9 cellular contexts compared by ENCODE assay signal in genomic region chr7:45872116-45873034, GRCh38. TPM values are rescaled to one million over a fixed set of nuclear protein-coding genes. Genes with fewer than 3 reads are reported as not detected.
A peak's percentile ranks its signal among the peaks of the same experiment; 100 is the strongest.
DNase-seq lines count a peak whose midpoint lies in the region; ATAC-seq, FAIRE-seq and TF ChIP-seq lines count a peak whose summit lies in the region.
"Had no signal": no experiment of that assay in that cellular context is flagged by ENCODE, and none has a peak within 500 bp of the region (broad histone marks: within the 10 kb centered on the region; RNA-seq: fewer than 3 reads in every experiment).

No MANE protein-coding gene starts in this region.

- POLR2A ChIA-PET in GM12878 (lab: Charles Lee): no interaction called here
- POLR2A ChIA-PET in activated CD8-positive, alpha-beta T cell treated with anti-CD3 and anti-CD28 coated beads, Interleukin-2, amount 10 ng/mL, durations not matched to agents 7 days and 5 days (lab: Charles Lee): no interaction called here

- no peak overlapping the region for H3K9ac ChIP-seq in GM12878 (ENCODE audit: control insufficient read depth, insufficient read depth, low read length)

- no peaks in the 10 kb centered on the region for H3K79me2 ChIP-seq in GM12878 (ENCODE audit: control insufficient read depth, insufficient read depth, low read length)

- CTCF ChIA-PET in GM12878 (lab: Yijun Ruan, JAX): interaction anchor here (0.5 to 1.7 kb wide), 8 partner anchors 10 to 1219 kb away, joined by 3 to 5 read pairs (median 3); no protein-coding TSS in a partner anchor
- CTCF ChIA-PET in activated CD8-positive, alpha-beta T cell treated with anti-CD3 and anti-CD28 coated beads, Interleukin-2, amount 10 ng/mL, durations not matched to agents 7 days and 5 days (lab: Charles Lee): no interaction called here

- no peak overlapping the region for H3K4me3 ChIP-seq in GM12878
- H3K4me3 ChIP-seq: psoas muscle had no signal

- RAD21 ChIA-PET in GM12878 (lab: Charles Lee; ENCODE audit: unreplicated experiment): no interaction called here

- no peaks in the 10 kb centered on the region for H3K4me1 ChIP-seq in GM12878 (ENCODE audit: control insufficient read depth, insufficient read depth, low read length)
- H3K4me1 ChIP-seq: psoas muscle had no signal

- peak; percentile 46 to 70 (median 67) for TF ChIP-seq CTCF in GM12878 (IDR thresholded peaks at IDR 0.05 in 2 of 3, conservative IDR thresholded peaks at IDR 0.05 in 1 of 3; ENCODE audit: control insufficient read depth in 2 of 3, extremely low read depth in 1 of 3, insufficient read depth in 1 of 3, low read depth in 3 of 3, low read length in 3 of 3)

- no peaks in the 10 kb centered on the region for H4K20me1 ChIP-seq in GM12878 (ENCODE audit: control insufficient read depth, insufficient read depth)

- no peak overlapping the region for H3K4me2 ChIP-seq in GM12878 (ENCODE audit: control insufficient read depth, insufficient read depth)

- TF ChIP-seq RAD21 in Ishikawa (IDR thresholded peaks at IDR 0.05; ENCODE audit: low read depth) (peak; percentile 59), GM12878 (IDR thresholded peaks at IDR 0.05; ENCODE audit: insufficient read depth, low read depth, low read length) (0 out of 2 replicates have a peak, but pooled peaks have one; percentile 12)

- ATAC-seq in GM12878: peak; percentile 67
- ATAC-seq in HG03135 (IDR thresholded peaks at IDR 0.05; ENCODE audit: unreplicated experiment): no peak
- ATAC-seq in activated CD8-positive, alpha-beta T cell treated with anti-CD3 and anti-CD28 coated beads, Interleukin-2, amount 10 ng/mL, durations not matched to agents 7 days and 5 days: no peak
- ATAC-seq: psoas muscle had no signal

- TF ChIP-seq POLR2A in GM12878 (IDR thresholded peaks at IDR 0.05; ENCODE audit: low read depth, low read length): no peak

- H3K4me3 Mint-ChIP-seq in activated CD8-positive, alpha-beta T cell treated with anti-CD3 and anti-CD28 coated beads, Interleukin-2, amount 10 ng/mL, durations not matched to agents 7 days and 5 days: no peak overlapping the region

- H3K9me3 Mint-ChIP-seq in activated CD8-positive, alpha-beta T cell treated with anti-CD3 and anti-CD28 coated beads, Interleukin-2, amount 10 ng/mL, durations not matched to agents 7 days and 5 days (ENCODE audit: insufficient read depth): no peaks in the 10 kb centered on the region

- intact Hi-C loops in GM12878 (cut with micrococcal nuclease; ENCODE audit: unreplicated experiment): no loop called here

- no peak overlapping the region for H3K27ac ChIP-seq in GM12878 (ENCODE audit: control insufficient read depth, insufficient read depth)
- H3K27ac ChIP-seq: psoas muscle had no signal

- no peak for TF ChIP-seq EP300 in Ishikawa (IDR thresholded peaks at IDR 0.05; ENCODE audit: borderline replicate concordance)
- TF ChIP-seq EP300 in GM12878 (IDR thresholded peaks at IDR 0.05; ENCODE audit: borderline replicate concordance in 1 of 2, control insufficient read depth in 1 of 2, low read depth in 2 of 2, low read length in 2 of 2): no peak

- FAIRE-seq in GM12878 (lab: Jason Lieb, UNC): no peak

- H3K9me3 ChIP-seq in GM12878 (replicated peaks; ENCODE audit: control insufficient read depth, insufficient read depth, low read length): no peaks in the 10 kb centered on the region
- H3K9me3 ChIP-seq: psoas muscle had no signal

- H2AFZ ChIP-seq in GM12878 (ENCODE audit: control insufficient read depth, low read depth, low read length): no peak overlapping the region

- SMC1A ChIA-PET in GM12878 (lab: Charles Lee; ENCODE audit: uncharacterized antibody, unreplicated experiment): interaction anchor here (1.3 kb wide), 1 partner anchor 1308 kb away, joined by 4 read pairs; no protein-coding TSS in a partner anchor

- no peaks in the 10 kb centered on the region for H3K4me1 Mint-ChIP-seq in activated CD8-positive, alpha-beta T cell treated with anti-CD3 and anti-CD28 coated beads, Interleukin-2, amount 10 ng/mL, durations not matched to agents 7 days and 5 days (ENCODE audit: low read depth)

- 7% methylated on average over 10 of the region's 10 CpGs for WGBS in GM12878 (ENCODE audit: insufficient coverage, insufficient replicate concordance, low lambda C conversion rate, missing lambda C conversion rate)

- DNase-seq in ELR (ENCODE audit: low read depth) (peak; percentile 44), GM12878 (ENCODE audit: low read depth, low spot score) (no peak), lung microvascular endothelial cell (ENCODE audit: low read depth in 2 of 2) (peak; percentile 15 to 35)
- no peak for DNase-seq in stimulated activated CD4-positive, alpha-beta T cell treated with anti-CD3 and anti-CD28 coated beads, Interleukin-12 subunit alpha, Interleukin-12 subunit beta, amount 100 ng/mL, for 4 hours
- DNase-seq in activated CD8-positive, alpha-beta memory T cell treated with anti-CD3 and anti-CD28 coated beads, Interleukin-2, amount 50 U/mL, for 4 hours: no peak
- no peak for DNase-seq in activated CD8-positive, alpha-beta T cell treated with anti-CD3 and anti-CD28 coated beads, Interleukin-2, amount 10 ng/mL, durations not matched to agents 7 days and 5 days
- DNase-seq: psoas muscle had no signal

- H3K27me3 Mint-ChIP-seq in activated CD8-positive, alpha-beta T cell treated with anti-CD3 and anti-CD28 coated beads, Interleukin-2, amount 10 ng/mL, durations not matched to agents 7 days and 5 days (ENCODE audit: low read depth): peaks cover 10% of the 10 kb centered on the region

- BruUV-seq in GM12878 (replicated peaks; lab: Mats Ljungman, UMichigan): no TSS peak

- H3K36me3 ChIP-seq in GM12878 (ENCODE audit: control insufficient read depth in 2 of 2, insufficient read depth in 2 of 2, low read length in 1 of 2): no peaks in the 10 kb centered on the region

- H3K36me3 Mint-ChIP-seq in activated CD8-positive, alpha-beta T cell treated with anti-CD3 and anti-CD28 coated beads, Interleukin-2, amount 10 ng/mL, durations not matched to agents 7 days and 5 days (ENCODE audit: low read depth): no peaks in the 10 kb centered on the region

- no peaks in the 10 kb centered on the region; a peak in 1 of 4 replicates for H3K27me3 ChIP-seq in GM12878 (replicated peaks in 1 of 2; ENCODE audit: control insufficient read depth in 2 of 2, insufficient read depth in 2 of 2, low read length in 1 of 2)

- H3K27ac Mint-ChIP-seq in activated CD8-positive, alpha-beta T cell treated with anti-CD3 and anti-CD28 coated beads, Interleukin-2, amount 10 ng/mL, durations not matched to agents 7 days and 5 days: no peak overlapping the region

- in situ Hi-C loops in GM12878 (cut with MboI): loop anchor here (25.0 kb wide), 1 partner anchor 710 kb away; the partner anchor contains the start of gene RAMP3

RNA-seq across cellular contexts. Expression of gene CCDC201, which starts 0.5 kb away (rescaled TPM):
- not detected in 2 replicates for total RNA-seq in GM12878 (2013; cell fraction: nucleolus; rRNA removed)
- total RNA-seq in GM12878 (2014; rRNA removed): not detected in 2 replicates
- total RNA-seq in GM12878 (2014; rRNA removed; fragmentation: Illumina TruSeq; extraction: Trizol): not detected in 2 replicates
- not detected in 2 replicates for total RNA-seq in GM12878 (2021)
- polyA plus RNA-seq in GM12878 (2011; ENCODE audit: low read depth): not detected
- polyA plus RNA-seq in GM12878 (2011; rRNA removed): not detected in 2 replicates
- polyA plus RNA-seq in GM12878 (2011; cell fraction: cytosol; rRNA removed): not detected in 2 replicates
- polyA plus RNA-seq in GM12878 (2011; cell fraction: nucleus; rRNA removed): not detected in 2 replicates
- not detected in 2 replicates for polyA plus RNA-seq in GM12878 (2012)
- polyA plus RNA-seq in GM12878 (2014; fragmentation: Illumina TruSeq; extraction: Trizol): not detected in 2 replicates
- polyA plus RNA-seq in GM12878 (2014; fragmentation: Nextera tagmentation; extraction: Ambion mirVana): not detected
- not detected in 2 replicates for polyA plus RNA-seq in GM12878 (2014; rRNA removed)
- under 1 TPM in 1 of 2 experiments, not detected in 1; 0.10 TPM for polyA plus RNA-seq in GM12878 (2016; fragmentation: Nextera tagmentation; extraction: Ambion mirVana)
- polyA minus RNA-seq in GM12878 (2011; rRNA and poly(A)+ RNA removed): not detected in 2 replicates
- polyA minus RNA-seq in GM12878 (2011; cell fraction: cytosol; rRNA and poly(A)+ RNA removed): not detected in 2 replicates
- polyA minus RNA-seq in GM12878 (2011; cell fraction: nucleus; rRNA and poly(A)+ RNA removed): not detected in 2 replicates
- total RNA-seq in lung microvascular endothelial cell: not detected in 2 replicates
- total RNA-seq in activated CD8-positive, alpha-beta T cell treated with anti-CD3 and anti-CD28 coated beads, Interleukin-2, amount 10 ng/mL, durations not matched to agents 7 days and 5 days: not detected
- total RNA-seq: psoas muscle had no signal
- polyA plus RNA-seq: psoas muscle had no signal

RNA-seq across cellular contexts. Expression of gene IGFBP1, which starts 15.9 kb away (rescaled TPM):
- total RNA-seq in GM12878 (2013; cell fraction: nucleolus; rRNA removed): not detected in 2 replicates
- not detected in 2 replicates for total RNA-seq in GM12878 (2014; rRNA removed)
- total RNA-seq in GM12878 (2014; rRNA removed; fragmentation: Illumina TruSeq; extraction: Trizol): not detected in 2 replicates
- 0.13 and 0.29 TPM in 2 replicates for total RNA-seq in GM12878 (2021)
- not detected for polyA plus RNA-seq in GM12878 (2011; ENCODE audit: low read depth)
- polyA plus RNA-seq in GM12878 (2011; rRNA removed): not detected in 2 replicates
- not detected in 2 replicates for polyA plus RNA-seq in GM12878 (2011; cell fraction: cytosol; rRNA removed)
- not detected in 2 replicates for polyA plus RNA-seq in GM12878 (2011; cell fraction: nucleus; rRNA removed)
- polyA plus RNA-seq in GM12878 (2012): 0.07 TPM in 1 of 2 replicates, not detected in the other
- polyA plus RNA-seq in GM12878 (2014; fragmentation: Illumina TruSeq; extraction: Trizol): not detected in 2 replicates
- not detected for polyA plus RNA-seq in GM12878 (2014; fragmentation: Nextera tagmentation; extraction: Ambion mirVana)
- polyA plus RNA-seq in GM12878 (2014; rRNA removed): not detected in 2 replicates
- polyA plus RNA-seq in GM12878 (2016; fragmentation: Nextera tagmentation; extraction: Ambion mirVana): not detected
- not detected in 2 replicates for polyA minus RNA-seq in GM12878 (2011; rRNA and poly(A)+ RNA removed)
- polyA minus RNA-seq in GM12878 (2011; cell fraction: cytosol; rRNA and poly(A)+ RNA removed): not detected in 2 replicates
- not detected in 2 replicates for polyA minus RNA-seq in GM12878 (2011; cell fraction: nucleus; rRNA and poly(A)+ RNA removed)
- 0.20 TPM in 1 of 2 replicates, not detected in the other for total RNA-seq in lung microvascular endothelial cell
- total RNA-seq in activated CD8-positive, alpha-beta T cell treated with anti-CD3 and anti-CD28 coated beads, Interleukin-2, amount 10 ng/mL, durations not matched to agents 7 days and 5 days: not detected
- total RNA-seq: psoas muscle had no signal
- polyA plus RNA-seq: psoas muscle had no signal

RNA-seq across cellular contexts. Expression of gene IGFBP3, which starts 48.7 kb away (rescaled TPM):
- 2.2 and 5.0 TPM in 2 replicates for total RNA-seq in GM12878 (2013; cell fraction: nucleolus; rRNA removed)
- total RNA-seq in GM12878 (2014; rRNA removed) (21.6 and 25.5 TPM in 2 replicates), GM12878 (2014; rRNA removed; fragmentation: Illumina TruSeq; extraction: Trizol) (16.1 and 18.6 TPM in 2 replicates), GM12878 (2021) (25.1 and 28.0 TPM in 2 replicates), lung microvascular endothelial cell (1.5 and 2.4 TPM in 2 replicates)
- polyA plus RNA-seq in GM12878 (2011; ENCODE audit: low read depth): not detected
- polyA plus RNA-seq in GM12878 (2011; rRNA removed) (6.0 and 6.6 TPM in 2 replicates), GM12878 (2014; fragmentation: Illumina TruSeq; extraction: Trizol) (21.7 and 23.4 TPM in 2 replicates), GM12878 (2014; fragmentation: Nextera tagmentation; extraction: Ambion mirVana) (10 to 100 TPM in 1 of 2 experiments, 1 to 10 TPM in 1; 7.6 to 11.4 TPM), GM12878 (2014; rRNA removed) (26.9 and 27.7 TPM in 2 replicates), GM12878 (2016; fragmentation: Nextera tagmentation; extraction: Ambion mirVana) (10 to 100 TPM; 10.5 to 15.1 TPM)
- 3.8 and 5.9 TPM in 2 replicates for polyA plus RNA-seq in GM12878 (2011; cell fraction: cytosol; rRNA removed)
- 5.8 and 6.2 TPM in 2 replicates for polyA plus RNA-seq in GM12878 (2011; cell fraction: nucleus; rRNA removed)
- 0.20 TPM in 1 of 2 replicates, not detected in the other for polyA plus RNA-seq in GM12878 (2012)
- 2.3 and 2.6 TPM in 2 replicates for polyA minus RNA-seq in GM12878 (2011; rRNA and poly(A)+ RNA removed)
- polyA minus RNA-seq in GM12878 (2011; cell fraction: cytosol; rRNA and poly(A)+ RNA removed): 3.0 and 4.1 TPM in 2 replicates
- polyA minus RNA-seq in GM12878 (2011; cell fraction: nucleus; rRNA and poly(A)+ RNA removed): 2.8 and 3.5 TPM in 2 replicates
- total RNA-seq in activated CD8-positive, alpha-beta T cell treated with anti-CD3 and anti-CD28 coated beads, Interleukin-2, amount 10 ng/mL, durations not matched to agents 7 days and 5 days: 1 to 10 TPM in 1 of 2 experiments, under 1 TPM in 1; 0.90 to 1.0 TPM

Comparison
In these comparisons a context has a peak if more than half of its experiments do, and no peak if none do; other contexts are left out.
1. DNase-seq: peak in ELR (single experiment) and lung microvascular endothelial cell (2 of 2); none in GM12878 (single experiment), stimulated activated CD4-positive, alpha-beta T cell treated with anti-CD3 and anti-CD28 coated beads, Interleukin-12 subunit alpha, Interleukin-12 subunit beta, amount 100 ng/mL, for 4 hours (single experiment), activated CD8-positive, alpha-beta memory T cell treated with anti-CD3 and anti-CD28 coated beads, Interleukin-2, amount 50 U/mL, for 4 hours (single experiment) and activated CD8-positive, alpha-beta T cell treated with anti-CD3 and anti-CD28 coated beads, Interleukin-2, amount 10 ng/mL, durations not matched to agents 7 days and 5 days (single experiment).